In the genomic region with DNA sequence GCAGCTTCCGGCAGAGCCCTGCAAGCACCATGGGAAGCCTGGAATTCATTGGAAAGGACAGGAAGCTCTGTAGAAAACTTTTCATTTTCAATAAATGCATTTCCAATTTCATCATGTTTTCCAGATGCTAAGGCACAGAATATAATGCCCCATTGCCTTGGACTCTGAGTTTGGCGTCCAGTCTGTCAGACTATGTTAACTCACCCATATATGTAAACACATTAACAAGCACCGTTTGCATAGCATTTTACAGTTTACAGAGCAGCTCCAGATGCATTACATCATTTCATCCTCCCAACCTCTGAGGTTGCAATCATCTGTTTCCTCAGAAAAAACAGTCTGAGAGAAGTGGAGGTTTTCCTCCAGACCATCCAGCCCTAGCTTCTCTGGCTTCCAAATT, we compare ENCODE assay signal across 21 cellular contexts. TPM values are rescaled to one million over a fixed set of nuclear protein-coding genes. Genes with fewer than 3 reads are reported as not detected.
DNase-seq lines count a peak whose midpoint lies in the region; ATAC-seq, FAIRE-seq and TF ChIP-seq lines count a peak whose summit lies in the region.
"Had no signal": no experiment of that assay in that cellular context is flagged by ENCODE, and none has a peak within 500 bp of the region (broad histone marks: within the 10 kb centered on the region; RNA-seq: fewer than 3 reads in every experiment).

No MANE protein-coding gene starts in this region.

- H3K79me2 ChIP-seq in HepG2 (ENCODE audit: insufficient read depth, low read length) (peaks cover 4% of the 10 kb centered on the region), smooth muscle cell (ENCODE audit: low read depth) (no peaks in the 10 kb centered on the region)

- no peak overlapping the region for H3K23ac ChIP-seq in neuronal stem cell (ENCODE audit: low read depth, low read length, poor library complexity)

- H2BK12ac ChIP-seq in neuronal stem cell (ENCODE audit: low read length) = no peak overlapping the region

- in situ Hi-C loops in HepG2 (cut with HindIII; ENCODE audit: extremely low pct_ligation_motif_present, low pct_unique_long_range_greater_than_20kb) = no loop called here
- in situ Hi-C loops in GM13977 (cut with MboI; ENCODE audit: low pct_unique_long_range_greater_than_20kb, low sequenced_read_pairs, unreplicated experiment) = no loop called here

- H3K14ac ChIP-seq in neuronal stem cell (ENCODE audit: low read length) = no peak overlapping the region

- H3K9ac ChIP-seq in HepG2 (ENCODE audit: insufficient read depth, low read depth, low read length) (peak overlapping the region; percentile 68), smooth muscle cell (ENCODE audit: low read depth) (no peak overlapping the region), neuronal stem cell (ENCODE audit: low read depth, low read length, poor library complexity) (no peak overlapping the region)

- H3K18ac ChIP-seq in neuronal stem cell (ENCODE audit: low read length) = no peak overlapping the region

- H2AFZ ChIP-seq in HepG2 (ENCODE audit: low read length) (no peak overlapping the region), smooth muscle cell (ENCODE audit: low read depth) (no peak overlapping the region), neuronal stem cell (ENCODE audit: low read length) (no peak overlapping the region)

- TF ChIP-seq RAD21 in HepG2 (CRISPR knock-in tag; IDR thresholded peaks at IDR 0.05) = no peak

- DNase-seq in HepG2 (ENCODE audit: low spot score) = peak; percentile 89
- no peak for DNase-seq in right lobe of liver
- peak; percentile 44 to 71 for DNase-seq in NCI-H526 (lab: John Stamatoyannopoulos, UW)
- DNase-seq in fibroblast of pulmonary artery (ENCODE audit: low read depth) = peak; percentile 57
- no peak for DNase-seq in GM13977 (ENCODE audit: low spot score)
- DNase-seq in smooth muscle cell (lab: John Stamatoyannopoulos, UW; ENCODE audit: unreplicated experiment) = no peak
- DNase-seq in neuronal stem cell (ENCODE audit: low spot score) = no peak
- no peak for DNase-seq in stimulated activated CD4-positive, alpha-beta T cell treated with anti-CD3 and anti-CD28 coated beads, Interleukin-1b, Interleukin-23, amount 100 ng/mL, for 48 hours
- DNase-seq: activated B cell treated with CpG ODN at 0.5 μM for 24 hours; adrenal gland; effector memory CD8-positive, alpha-beta T cell; H9; Karpas-422; NCI-H2029; NCI-H82; stimulated activated CD4-positive, alpha-beta T cell treated with anti-CD3 and anti-CD28 coated beads, Interleukin-15, amount 100 ng/mL, for 24 hours; stimulated activated naive CD8-positive, alpha-beta T cell treated with anti-CD3 and anti-CD28 coated beads, Interleukin-15, amount 100 ng/mL, for 72 hours had no signal

- WGBS in HepG2 (ENCODE audit: low lambda C conversion rate) = 1% methylated on average over 3 of the region's 3 CpGs
- 21% methylated on average over 3 of the region's 3 CpGs for WGBS in right lobe of liver (ENCODE audit: insufficient coverage, low coverage, low lambda C conversion rate, missing lambda C conversion rate)
- 45% methylated on average over 3 of the region's 3 CpGs for WGBS in smooth muscle cell (ENCODE audit: low lambda C conversion rate)
- WGBS in neuronal stem cell (ENCODE audit: extremely low coverage in 2 of 2, insufficient read length in 2 of 2, insufficient replicate concordance in 1 of 2), 2 donors = no CpG with 5 or more reads among the region's 3 CpGs

- H2AK5ac ChIP-seq in neuronal stem cell (ENCODE audit: low read depth, low read length) = no peak overlapping the region

- no peak overlapping the region for H4K8ac ChIP-seq in neuronal stem cell (ENCODE audit: low read depth, low read length)

- no peak overlapping the region for H2BK15ac ChIP-seq in neuronal stem cell (ENCODE audit: low read length)

- H3K9me3 ChIP-seq in HepG2 (ENCODE audit: low read length) (no peaks in the 10 kb centered on the region), right lobe of liver (no peaks in the 10 kb centered on the region), smooth muscle cell (replicated peaks; ENCODE audit: low read depth) (no peaks in the 10 kb centered on the region), neuronal stem cell (replicated peaks in 1 of 2; ENCODE audit: control insufficient read depth in 2 of 2, insufficient read depth in 1 of 2, low read depth in 1 of 2, low read length in 2 of 2) (no peaks in the 10 kb centered on the region)
- H3K9me3 ChIP-seq: adrenal gland had no signal

- ATAC-seq in HepG2 (peak; percentile 70), right lobe of liver (no peak)
- ATAC-seq: activated T-helper 17 cell treated with anti-CD3 and anti-CD28 coated beads, Interleukin-2, amount 50 U/mL, for 72 hours; effector memory CD8-positive, alpha-beta T cell; natural killer cell treated with Interleukin-12 subunit alpha and Interleukin-12 subunit beta and Interleukin-15 and Interleukin-18, amount 100 ng/mL, for 72 hours; stimulated activated naive CD8-positive, alpha-beta T cell treated with anti-CD3 and anti-CD28 coated beads, Interleukin-15, amount 100 ng/mL, for 72 hours had no signal

- H3K4me1 ChIP-seq in HepG2 (ENCODE audit: insufficient read depth, low read length) = peaks cover 79% of the 10 kb centered on the region
- H3K4me1 ChIP-seq in right lobe of liver = no peaks in the 10 kb centered on the region
- no peaks in the 10 kb centered on the region for H3K4me1 ChIP-seq in smooth muscle cell (ENCODE audit: low read depth)
- no peaks in the 10 kb centered on the region for H3K4me1 ChIP-seq in neuronal stem cell (ENCODE audit: control insufficient read depth in 2 of 2, insufficient read depth in 1 of 2, low read depth in 1 of 2, low read length in 2 of 2)

- TF ChIP-seq EP300 in HepG2 (IDR thresholded peaks at IDR 0.05; ENCODE audit: low read depth in 2 of 2, low read length in 2 of 2) (peak in 1 of 2 experiments; percentile 81; a peak in 3 of 4 replicates), HepG2 (CRISPR knock-in tag; IDR thresholded peaks at IDR 0.05; ENCODE audit: borderline replicate concordance) (peak; percentile 59; the same call in 1 of the 2 replicates)

- intact Hi-C loops in HepG2 (cut with micrococcal nuclease; ENCODE audit: unreplicated experiment) = no loop called here
- intact Hi-C loops in right lobe of liver (cut with DNase I) = no loop called here

- H3K4me3 ChIP-seq in HepG2 (replicated peaks in 1 of 3; ENCODE audit: insufficient read depth in 1 of 3, low read depth in 2 of 3, low read length in 3 of 3) (peak overlapping the region; percentile 14 to 50 (median 14); a peak in 3 of 6 replicates), right lobe of liver (no peak overlapping the region), fibroblast of pulmonary artery (replicated peaks; ENCODE audit: low read depth, low read length) (no peak overlapping the region), smooth muscle cell (no peak overlapping the region), neuronal stem cell (ENCODE audit: low read length in 2 of 2) (no peak overlapping the region)
- H3K4me3 ChIP-seq: adrenal gland had no signal

- H2BK5ac ChIP-seq in neuronal stem cell (ENCODE audit: low read length) = no peak overlapping the region

- H3K79me1 ChIP-seq in neuronal stem cell (ENCODE audit: low read depth, low read length) = no peaks in the 10 kb centered on the region

- H3F3A ChIP-seq in smooth muscle cell (ENCODE audit: low read depth) = no peaks in the 10 kb centered on the region

- H3K27ac ChIP-seq in HepG2 (ENCODE audit: extremely low read length, insufficient read depth, low read length) = peak overlapping the region; percentile 91
- H3K27ac ChIP-seq in right lobe of liver = no peak overlapping the region
- H3K27ac ChIP-seq in smooth muscle cell (ENCODE audit: low read depth) = no peak overlapping the region
- no peak overlapping the region for H3K27ac ChIP-seq in neuronal stem cell (replicated peaks; ENCODE audit: low read length)
- H3K27ac ChIP-seq: adrenal gland had no signal

- H3K27me3 ChIP-seq in HepG2 (ENCODE audit: control insufficient read depth in 1 of 2, insufficient read depth in 2 of 2, low read length in 2 of 2) (no peaks in the 10 kb centered on the region), right lobe of liver (no peaks in the 10 kb centered on the region), smooth muscle cell (ENCODE audit: low read depth) (no peaks in the 10 kb centered on the region), neuronal stem cell (ENCODE audit: control insufficient read depth in 3 of 3, insufficient read depth in 3 of 3, low read depth in 1 of 3, low read length in 3 of 3) (no peaks in the 10 kb centered on the region)
- H3K27me3 ChIP-seq: adrenal gland had no signal

- H2BK120ac ChIP-seq in neuronal stem cell (ENCODE audit: low read depth, low read length) = no peak overlapping the region

- POLR2A ChIA-PET in HepG2 (lab: Yijun Ruan, JAX) = interaction anchor here (3.1 kb wide), 1 partner anchor 13 kb away, joined by 19 read pairs; no protein-coding TSS in a partner anchor

- TSS peak; percentile 61 for BruUV-seq in HepG2 (replicated peaks; lab: Mats Ljungman, UMichigan)

- H3K4me2 ChIP-seq in HepG2 (ENCODE audit: low read depth, low read length) (peak overlapping the region; percentile 76), smooth muscle cell (no peak overlapping the region), neuronal stem cell (ENCODE audit: insufficient read depth, low read length, poor library complexity, severe bottlenecking) (no peak overlapping the region)

- peaks cover 0 to 4% of the 10 kb centered on the region in 2 experiments; a peak in 2 of 5 replicates for H3K36me3 ChIP-seq in HepG2 (replicated peaks in 1 of 2; ENCODE audit: control insufficient read depth in 1 of 2, insufficient read depth in 2 of 2, low read length in 2 of 2)
- no peaks in the 10 kb centered on the region for H3K36me3 ChIP-seq in right lobe of liver
- H3K36me3 ChIP-seq in smooth muscle cell (ENCODE audit: low read depth) = no peaks in the 10 kb centered on the region
- no peaks in the 10 kb centered on the region for H3K36me3 ChIP-seq in neuronal stem cell (replicated peaks in 1 of 2; ENCODE audit: control insufficient read depth in 2 of 2, insufficient read depth in 2 of 2, low read length in 2 of 2)
- H3K36me3 ChIP-seq: adrenal gland had no signal

- H4K20me1 ChIP-seq in HepG2 (ENCODE audit: insufficient read depth, low read length) = no peaks in the 10 kb centered on the region
- no peaks in the 10 kb centered on the region for H4K20me1 ChIP-seq in smooth muscle cell (ENCODE audit: low read depth)

- H3K4ac ChIP-seq in neuronal stem cell (ENCODE audit: low read length) = no peak overlapping the region

- TF ChIP-seq POLR2A in HepG2 (IDR thresholded peaks at IDR 0.05; ENCODE audit: insufficient read depth in 1 of 2, low read depth in 2 of 2, low read length in 2 of 2) (no peak), right lobe of liver (IDR thresholded peaks at IDR 0.05) (no peak)

- H4K91ac ChIP-seq in neuronal stem cell (ENCODE audit: low read depth, low read length, poor library complexity) = no peak overlapping the region

- CTCF ChIA-PET in HepG2 (lab: Yijun Ruan, JAX; ENCODE audit: low intra/inter-chr PET ratio, low total read pairs) = interaction anchor here (1.4 kb wide), 1 partner anchor 69 kb away, joined by 3 read pairs; no protein-coding TSS in a partner anchor

- peak; percentile 87 for FAIRE-seq in HepG2 (lab: Jason Lieb, UNC)

- TF ChIP-seq CTCF in HepG2 (CRISPR knock-in tag; IDR thresholded peaks at IDR 0.05) (no peak), right lobe of liver (IDR thresholded peaks at IDR 0.05) (no peak), fibroblast of pulmonary artery (IDR thresholded peaks at IDR 0.05; ENCODE audit: low read length, missing control alignments) (no peak), GM13977 (IDR thresholded peaks at IDR 0.05; ENCODE audit: extremely low read depth, insufficient read depth, missing control alignments) (no peak), smooth muscle cell (IDR thresholded peaks at IDR 0.05; ENCODE audit: borderline replicate concordance, insufficient read depth, poor library complexity, severe bottlenecking) (no peak)

RNA-seq across cellular contexts. Expression of a gene that starts 26.3 kb away (rescaled TPM):
- total RNA-seq in HepG2 (2016; rRNA removed; fragmentation: Illumina TruSeq; extraction: Trizol) (9.1 and 10.9 TPM in 2 replicates), right lobe of liver (not detected), smooth muscle cell (1.2 TPM in 1 of 2 replicates, not detected in the other)
- total RNA-seq in HepG2 (2016; cell fraction: cytosol; rRNA removed; fragmentation: Illumina TruSeq; extraction: Trizol; ENCODE audit: low read depth) = 1.5 and 2.4 TPM in 2 replicates
- total RNA-seq in HepG2 (2016; cell fraction: insoluble cytoplasmic fraction; rRNA removed; fragmentation: Illumina TruSeq; extraction: Trizol) = 9.6 and 9.7 TPM in 2 replicates
- 6.7 and 9.2 TPM in 2 replicates for total RNA-seq in HepG2 (2016; cell fraction: membrane; rRNA removed; fragmentation: Illumina TruSeq; extraction: Trizol)
- total RNA-seq in HepG2 (2016; cell fraction: nucleus; rRNA removed; fragmentation: Illumina TruSeq; extraction: Trizol) = 13.6 and 15.6 TPM in 2 replicates
- polyA plus RNA-seq in HepG2 (2011; rRNA removed) (23.0 and 23.9 TPM in 2 replicates), smooth muscle cell (not detected in 2 replicates)
- 28.9 and 50.2 TPM in 2 replicates for polyA plus RNA-seq in HepG2 (2011; cell fraction: cytosol; rRNA removed)
- polyA plus RNA-seq in HepG2 (2011; cell fraction: nucleus; rRNA removed) = 15.5 and 19.9 TPM in 2 replicates
- 25.6 and 28.5 TPM in 2 replicates for polyA plus RNA-seq in HepG2 (2012)
- polyA plus RNA-seq in HepG2 (2016; cell fraction: cytosol; fragmentation: Illumina TruSeq; extraction: Trizol; ENCODE audit: low read depth) = 2.6 and 3.1 TPM in 2 replicates
- polyA plus RNA-seq in HepG2 (2016; cell fraction: insoluble cytoplasmic fraction; fragmentation: Illumina TruSeq; extraction: Trizol; ENCODE audit: low read depth) = 4.9 and 8.2 TPM in 2 replicates
- polyA plus RNA-seq in HepG2 (2016; cell fraction: membrane; fragmentation: Illumina TruSeq; extraction: Trizol; ENCODE audit: low read depth) = 2.7 and 2.9 TPM in 2 replicates
- 8.2 and 8.3 TPM in 2 replicates for polyA plus RNA-seq in HepG2 (2016; cell fraction: nucleus; fragmentation: Illumina TruSeq; extraction: Trizol; ENCODE audit: insufficient read depth, low read depth)
- polyA minus RNA-seq in HepG2 (2011; rRNA and poly(A)+ RNA removed; ENCODE audit: low replicate concordance) = 67.8 TPM in 1 of 2 replicates, not detected in the other
- polyA minus RNA-seq in HepG2 (2011; cell fraction: cytosol; rRNA and poly(A)+ RNA removed) = 24.8 and 37.2 TPM in 2 replicates
- 31.2 and 42.5 TPM in 2 replicates for polyA minus RNA-seq in HepG2 (2011; cell fraction: nucleus; rRNA and poly(A)+ RNA removed)
- 0.06 TPM for polyA plus RNA-seq in neuronal stem cell (2013, experiment 1 of 2)
- polyA plus RNA-seq in neuronal stem cell (2013, experiment 2 of 2) = not detected
- total RNA-seq: H9; lung microvascular endothelial cell; natural killer cell treated with Interleukin-12 subunit alpha and Interleukin-12 subunit beta and Interleukin-15 and Interleukin-18, amount 100 ng/mL, for 72 hours; progenitor cell of endocrine pancreas had no signal

RNA-seq across cellular contexts. Expression of a gene that starts 29.3 kb away (rescaled TPM):
- total RNA-seq in HepG2 (2016; rRNA removed; fragmentation: Illumina TruSeq; extraction: Trizol) (0.59 and 0.86 TPM in 2 replicates), right lobe of liver (under 1 TPM; 0.18 to 0.81 (median 0.43) TPM), smooth muscle cell (0.81 and 1.4 TPM in 2 replicates)
- 0.10 TPM in 1 of 2 replicates, not detected in the other for total RNA-seq in HepG2 (2016; cell fraction: cytosol; rRNA removed; fragmentation: Illumina TruSeq; extraction: Trizol; ENCODE audit: low read depth)
- total RNA-seq in HepG2 (2016; cell fraction: insoluble cytoplasmic fraction; rRNA removed; fragmentation: Illumina TruSeq; extraction: Trizol) = 0.82 and 0.89 TPM in 2 replicates
- 0.31 and 0.37 TPM in 2 replicates for total RNA-seq in HepG2 (2016; cell fraction: membrane; rRNA removed; fragmentation: Illumina TruSeq; extraction: Trizol)
- total RNA-seq in HepG2 (2016; cell fraction: nucleus; rRNA removed; fragmentation: Illumina TruSeq; extraction: Trizol) = 1.6 and 2.0 TPM in 2 replicates
- polyA plus RNA-seq in HepG2 (2011; rRNA removed) (1.0 and 1.5 TPM in 2 replicates), smooth muscle cell (0.18 and 0.40 TPM in 2 replicates)
- polyA plus RNA-seq in HepG2 (2011; cell fraction: cytosol; rRNA removed) = 0.38 and 0.44 TPM in 2 replicates
- 2.3 and 2.8 TPM in 2 replicates for polyA plus RNA-seq in HepG2 (2011; cell fraction: nucleus; rRNA removed)
- polyA plus RNA-seq in HepG2 (2012) = 1.0 and 1.7 TPM in 2 replicates
- polyA plus RNA-seq in HepG2 (2016; cell fraction: cytosol; fragmentation: Illumina TruSeq; extraction: Trizol; ENCODE audit: low read depth) = 0.06 TPM in 1 of 2 replicates, not detected in the other
- 0.37 TPM in 2 replicates for polyA plus RNA-seq in HepG2 (2016; cell fraction: insoluble cytoplasmic fraction; fragmentation: Illumina TruSeq; extraction: Trizol; ENCODE audit: low read depth)
- 0.20 and 0.24 TPM in 2 replicates for polyA plus RNA-seq in HepG2 (2016; cell fraction: membrane; fragmentation: Illumina TruSeq; extraction: Trizol; ENCODE audit: low read depth)
- polyA plus RNA-seq in HepG2 (2016; cell fraction: nucleus; fragmentation: Illumina TruSeq; extraction: Trizol; ENCODE audit: insufficient read depth, low read depth) = 2.0 and 2.3 TPM in 2 replicates
- 1.5 TPM in 1 of 2 replicates, not detected in the other for polyA minus RNA-seq in HepG2 (2011; rRNA and poly(A)+ RNA removed; ENCODE audit: low replicate concordance)
- polyA minus RNA-seq in HepG2 (2011; cell fraction: cytosol; rRNA and poly(A)+ RNA removed) = 0.26 and 0.49 TPM in 2 replicates
- 4.9 and 5.5 TPM in 2 replicates for polyA minus RNA-seq in HepG2 (2011; cell fraction: nucleus; rRNA and poly(A)+ RNA removed)
- 0.93 TPM for polyA plus RNA-seq in neuronal stem cell (2013, experiment 1 of 2)
- polyA plus RNA-seq in neuronal stem cell (2013, experiment 2 of 2) = 1.0 TPM
- total RNA-seq: activated B cell treated with CpG ODN at 0.5 μM for 24 hours; activated T-helper 17 cell treated with anti-CD3 and anti-CD28 coated beads, Interleukin-2, amount 50 U/mL, for 72 hours; lung microvascular endothelial cell; natural killer cell treated with Interleukin-12 subunit alpha and Interleukin-12 subunit beta and Interleukin-15 and Interleukin-18, amount 100 ng/mL, for 72 hours had no signal

Comparison
In these comparisons a context has a peak if more than half of its experiments do, and no peak if none do; other contexts are left out.
1. DNase-seq: peak in HepG2 (single experiment), NCI-H526 (2 of 2) and fibroblast of pulmonary artery (single experiment); none in right lobe of liver (0 of 3), GM13977 (single experiment), smooth muscle cell (single experiment), neuronal stem cell (single experiment) and stimulated activated CD4-positive, alpha-beta T cell treated with anti-CD3 and anti-CD28 coated beads, Interleukin-1b, Interleukin-23, amount 100 ng/mL, for 48 hours (single experiment).
2. H3K4me3 ChIP-seq: peak in HepG2 (3 of 3); none in right lobe of liver (0 of 3), fibroblast of pulmonary artery (single experiment), smooth muscle cell (single experiment) and neuronal stem cell (0 of 2).